ENCODE assay signal across 8 cellular contexts in the genomic region with DNA sequence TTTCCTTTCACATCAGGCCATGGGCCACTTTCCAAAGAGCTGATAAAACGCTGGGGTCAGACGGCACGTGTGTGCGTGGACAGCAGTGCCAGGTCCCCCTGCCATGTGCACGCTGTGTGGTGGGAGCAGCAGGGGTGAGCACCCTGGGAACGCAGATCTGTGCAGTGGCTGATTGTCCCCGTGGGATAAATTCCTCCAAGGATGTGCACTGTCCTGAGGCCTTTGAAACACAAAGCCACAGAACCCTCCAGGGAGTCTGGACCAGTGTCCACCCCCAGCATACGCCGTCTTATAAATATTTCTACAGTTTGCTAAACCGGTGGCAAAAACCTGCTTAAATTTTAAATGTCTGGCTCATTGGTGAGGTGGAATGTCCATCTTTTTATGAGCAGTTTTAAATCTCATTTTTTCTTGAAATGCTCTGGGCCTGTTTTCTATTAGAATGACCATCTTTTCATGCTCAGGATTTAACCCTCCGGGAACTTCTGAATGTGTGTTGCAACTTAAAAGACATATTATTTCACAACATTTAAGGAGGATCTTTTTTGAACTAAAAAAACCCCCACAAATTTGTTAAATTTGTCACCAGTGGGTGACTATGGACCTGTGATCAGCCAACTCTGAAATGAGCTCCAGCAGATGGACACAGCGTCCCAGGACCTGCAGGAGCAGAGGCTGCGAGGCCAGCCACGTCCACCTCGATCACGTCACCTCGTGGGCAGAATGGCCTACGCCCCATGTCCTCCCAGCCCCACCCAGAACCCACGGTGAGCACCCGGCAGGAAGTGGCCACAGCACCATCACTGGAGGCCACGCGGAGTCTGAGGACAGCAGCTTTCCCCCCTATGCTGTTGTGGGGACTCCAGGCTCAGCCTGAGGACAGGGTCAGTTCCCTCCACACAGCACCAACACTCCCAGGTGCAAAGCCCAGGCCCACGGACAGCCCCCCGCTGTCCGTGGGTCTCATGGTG.
DNase-seq lines count a peak whose midpoint lies in the region; ATAC-seq, FAIRE-seq and TF ChIP-seq lines count a peak whose summit lies in the region.

No MANE protein-coding gene starts in this region.

- TF ChIP-seq EP300 in A549 (IDR thresholded peaks at IDR 0.05) (no peak), sigmoid colon (IDR thresholded peaks at IDR 0.05) (no peak)

- 42% methylated on average over 14 of the region's 25 CpGs for WGBS in A549 (ENCODE audit: missing lambda C conversion rate)
- WGBS in heart left ventricle, 4 donors, result 57 to 62% (median 60%) methylated on average over 21 to 25 of the region's 25 CpGs
- WGBS in sigmoid colon, 2 donors, result 63 to 67% methylated on average over 25 of the region's 25 CpGs

- peaks cover 43% of the 10 kb centered on the region for H3K4me1 Mint-ChIP-seq in activated T-helper 17 cell treated with anti-CD3 and anti-CD28 coated beads, Interleukin-2, amount 50 U/mL, for 72 hours

- TF ChIP-seq RAD21 in A549 (conservative IDR thresholded peaks at IDR 0.05 in 1 of 2, IDR thresholded peaks at IDR 0.05 in 1 of 2), result no peak

- H3K27ac ChIP-seq in A549 (peak overlapping the region; percentile 99 to 100), heart left ventricle (peak overlapping the region; percentile 76 to 99 (median 88)), sigmoid colon (peak overlapping the region; percentile 90 to 98 (median 96))

- H3K4me2 ChIP-seq in A549, result peak overlapping the region; percentile 99

- H3K4me1 ChIP-seq in A549, result peaks cover 59% of the 10 kb centered on the region
- peaks cover 0 to 83% (median 48%) of the 10 kb centered on the region in 12 donors for H3K4me1 ChIP-seq in heart left ventricle
- peaks cover 0 to 75% (median 68%) of the 10 kb centered on the region in 4 donors for H3K4me1 ChIP-seq in sigmoid colon

- peak in 1 of 2 experiments; percentile 60 for DNase-seq in A549 (ENCODE audit: low read depth in 1 of 2, low spot score in 1 of 2)
- peak; percentile 41 for DNase-seq in H4 (ENCODE audit: low spot score)
- peak in 4 of 5 donors; percentile 48 to 81 (median 71) for DNase-seq in heart left ventricle
- DNase-seq in sigmoid colon, result peak; percentile 90
- DNase-seq in NCI-H1092 (lab: John Stamatoyannopoulos, UW), result no peak
- no peak for DNase-seq in NCI-H82 treated with DMSO at 0.1 percent for 48 hours (lab: John Stamatoyannopoulos, UW; ENCODE audit: unreplicated experiment)

- peaks cover 58% of the 10 kb centered on the region for H3K36me3 Mint-ChIP-seq in activated T-helper 17 cell treated with anti-CD3 and anti-CD28 coated beads, Interleukin-2, amount 50 U/mL, for 72 hours (ENCODE audit: low read depth)

- H3K4me3 Mint-ChIP-seq in activated T-helper 17 cell treated with anti-CD3 and anti-CD28 coated beads, Interleukin-2, amount 50 U/mL, for 72 hours, result peak overlapping the region; percentile 90

- CTCF ChIA-PET in A549 (lab: Yijun Ruan, JAX), result interaction anchor here (1.2 kb wide), 1 partner anchor 30 kb away, joined by 3 read pairs; no protein-coding TSS in a partner anchor

- ATAC-seq in A549 (peak; percentile 32 to 37), heart left ventricle (peak in 3 of 4 donors; percentile 10 to 31 (median 26)), HG03521 (IDR thresholded peaks at IDR 0.05; ENCODE audit: unreplicated experiment) (no peak)
- ATAC-seq in activated T-helper 17 cell treated with anti-CD3 and anti-CD28 coated beads, Interleukin-2, amount 50 U/mL, for 72 hours (replicated peaks), result no peak

- intact Hi-C loops in heart left ventricle (cut with DNase I), result loop anchor here in 4 of 10 donors (2.0 to 10.0 kb wide), 4 partner anchors 35 to 71 kb away; a partner anchor contains a TSS
- intact Hi-C loops in sigmoid colon (cut with DNase I), result no loop called here

- H3K27me3 ChIP-seq in heart left ventricle (no peaks in the 10 kb centered on the region), sigmoid colon (no peaks in the 10 kb centered on the region)

- POLR2A ChIA-PET in A549 (lab: Yijun Ruan, JAX), result interaction anchor here (0.7 kb wide), 1 partner anchor 36 kb away, joined by 3 read pairs; no protein-coding TSS in a partner anchor

- peak overlapping the region; percentile 97 for H3K27ac Mint-ChIP-seq in activated T-helper 17 cell treated with anti-CD3 and anti-CD28 coated beads, Interleukin-2, amount 50 U/mL, for 72 hours

- TF ChIP-seq CTCF in A549 (IDR thresholded peaks at IDR 0.05) (no peak), heart left ventricle (IDR thresholded peaks at IDR 0.05) (no peak), sigmoid colon (IDR thresholded peaks at IDR 0.05) (no peak)

- H3K27me3 Mint-ChIP-seq in activated T-helper 17 cell treated with anti-CD3 and anti-CD28 coated beads, Interleukin-2, amount 50 U/mL, for 72 hours, result no peaks in the 10 kb centered on the region

- TF ChIP-seq POLR2A in A549 (IDR thresholded peaks at IDR 0.05; ENCODE audit: low read length) (peak; percentile 32), heart left ventricle (IDR thresholded peaks at IDR 0.05) (no peak), sigmoid colon (IDR thresholded peaks at IDR 0.05) (no peak)

- H3K9me3 ChIP-seq in A549 (no peaks in the 10 kb centered on the region), heart left ventricle (no peaks in the 10 kb centered on the region), sigmoid colon (no peaks in the 10 kb centered on the region)

- peak overlapping the region; percentile 42 for H3K4me3 ChIP-seq in A549
- peak overlapping the region in 11 of 12 donors; percentile 18 to 56 (median 42) for H3K4me3 ChIP-seq in heart left ventricle
- H3K4me3 ChIP-seq in sigmoid colon, result peak overlapping the region; percentile 26 to 45 (median 40)

- FAIRE-seq in A549 (lab: Jason Lieb, UNC), result no peak

- H3K9me3 Mint-ChIP-seq in activated T-helper 17 cell treated with anti-CD3 and anti-CD28 coated beads, Interleukin-2, amount 50 U/mL, for 72 hours, result no peaks in the 10 kb centered on the region

- H3K36me3 ChIP-seq in heart left ventricle (no peaks in the 10 kb centered on the region), sigmoid colon (no peaks in the 10 kb centered on the region)

TF ChIP-seq in A549, 52 proteins besides CTCF, POLR2A, EP300 and RAD21:
- no peak for TF ChIP-seq RFX5 (IDR thresholded peaks at IDR 0.05)
- no peak for TF ChIP-seq FOXS1 (CRISPR knock-in tag; IDR thresholded peaks at IDR 0.05)
- no peak for TF ChIP-seq NR3C1 (IDR thresholded peaks at IDR 0.05)
- 0 out of 2 replicates have a peak, but pooled peaks have one; percentile 53 for TF ChIP-seq MYC (IDR thresholded peaks at IDR 0.05; ENCODE audit: borderline replicate concordance, low read length)
- TF ChIP-seq SREBF2 (IDR thresholded peaks at IDR 0.05), result no peak
- TF ChIP-seq, protein P1, sequence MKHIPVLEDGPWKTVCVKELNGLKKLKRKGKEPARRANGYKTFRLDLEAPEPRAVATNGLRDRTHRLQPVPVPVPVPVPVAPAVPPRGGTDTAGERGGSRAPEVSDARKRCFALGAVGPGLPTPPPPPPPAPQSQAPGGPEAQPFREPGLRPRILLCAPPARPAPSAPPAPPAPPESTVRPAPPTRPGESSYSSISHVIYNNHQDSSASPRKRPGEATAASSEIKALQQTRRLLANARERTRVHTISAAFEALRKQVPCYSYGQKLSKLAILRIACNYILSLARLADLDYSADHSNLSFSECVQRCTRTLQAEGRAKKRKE (CRISPR knock-in tag; IDR thresholded peaks at IDR 0.05; ENCODE audit: low read depth), result 0 out of 2 replicates have a peak, but pooled peaks have one; percentile 7
- TF ChIP-seq, protein P2, sequence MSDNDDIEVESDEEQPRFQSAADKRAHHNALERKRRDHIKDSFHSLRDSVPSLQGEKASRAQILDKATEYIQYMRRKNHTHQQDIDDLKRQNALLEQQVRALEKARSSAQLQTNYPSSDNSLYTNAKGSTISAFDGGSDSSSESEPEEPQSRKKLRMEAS (IDR thresholded peaks at IDR 0.05), result peak; percentile 67
- peak in 1 of 2 experiments; percentile 37; a peak in 1 of 4 replicates for TF ChIP-seq CEBPB (IDR thresholded peaks at IDR 0.05)
- TF ChIP-seq, protein P3, sequence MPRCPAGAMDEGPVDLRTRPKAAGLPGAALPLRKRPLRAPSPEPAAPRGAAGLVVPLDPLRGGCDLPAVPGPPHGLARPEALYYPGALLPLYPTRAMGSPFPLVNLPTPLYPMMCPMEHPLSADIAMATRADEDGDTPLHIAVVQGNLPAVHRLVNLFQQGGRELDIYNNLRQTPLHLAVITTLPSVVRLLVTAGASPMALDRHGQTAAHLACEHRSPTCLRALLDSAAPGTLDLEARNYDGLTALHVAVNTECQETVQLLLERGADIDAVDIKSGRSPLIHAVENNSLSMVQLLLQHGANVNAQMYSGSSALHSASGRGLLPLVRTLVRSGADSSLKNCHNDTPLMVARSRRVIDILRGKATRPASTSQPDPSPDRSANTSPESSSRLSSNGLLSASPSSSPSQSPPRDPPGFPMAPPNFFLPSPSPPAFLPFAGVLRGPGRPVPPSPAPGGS (IDR thresholded peaks at IDR 0.05), result 0 out of 3 replicates have a peak, but pooled peaks have one; percentile 7

Comparison
In these comparisons a context has a peak if more than half of its experiments do, and no peak if none do; other contexts are left out.
1. ATAC-seq: peak in A549 (2 of 2) and heart left ventricle (3 of 4); none in activated T-helper 17 cell treated with anti-CD3 and anti-CD28 coated beads, Interleukin-2, amount 50 U/mL, for 72 hours (single experiment) and HG03521 (single experiment).
2. DNase-seq: peak in H4 (single experiment), heart left ventricle (4 of 5) and sigmoid colon (single experiment); none in NCI-H1092 (single experiment) and NCI-H82 treated with DMSO at 0.1 percent for 48 hours (single experiment).
3. Peak in every context shown above with its lines, with median percentiles within 50 percentile points of each other: H3K27ac ChIP-seq and H3K4me3 ChIP-seq.